ENCODE assay signal across 21 cellular contexts in genomic region chr13:95355491-95355890, GRCh38. TPM values are rescaled to one million over a fixed set of nuclear protein-coding genes. Genes with fewer than 3 reads are reported as not detected.
A peak's percentile ranks its signal among the peaks of the same experiment; 100 is the strongest.
DNase-seq lines count a peak whose midpoint lies in the region; ATAC-seq and TF ChIP-seq lines count a peak whose summit lies in the region.
"Had no signal": no experiment of that assay in that cellular context is flagged by ENCODE, and none has a peak within 500 bp of the region (broad histone marks: within the 10 kb centered on the region; RNA-seq: fewer than 3 reads in every experiment).

No MANE protein-coding gene starts in this region.

- no peaks in the 10 kb centered on the region for H3K36me3 ChIP-seq in endodermal cell (ENCODE audit: control insufficient read depth, insufficient read depth, low read length)
- no peaks in the 10 kb centered on the region for H3K36me3 ChIP-seq in gastrocnemius medialis
- H3K36me3 ChIP-seq: BE2C, tibial nerve had no signal

- H3K27ac Mint-ChIP-seq in endodermal cell (peak overlapping the region; percentile 42), mesothelial cell of epicardium (peak overlapping the region; percentile 66)
- H3K27ac Mint-ChIP-seq in activated naive CD4-positive, alpha-beta T cell treated with anti-CD3 and anti-CD28 coated beads, Interleukin-2, amount 10 ng/mL, durations not matched to agents 7 days and 5 days, result no peak overlapping the region
- H3K27ac Mint-ChIP-seq: dendritic cell treated with granulocyte-macrophage colony-stimulating factor and Interleukin-4, amounts not matched to agents 40 ng/mL and 50 ng/mL, for 4 days had no signal

- H3K4me3 Mint-ChIP-seq in endodermal cell (no peak overlapping the region), mesothelial cell of epicardium (no peak overlapping the region)
- H3K4me3 Mint-ChIP-seq in activated naive CD4-positive, alpha-beta T cell treated with anti-CD3 and anti-CD28 coated beads, Interleukin-2, amount 10 ng/mL, durations not matched to agents 7 days and 5 days, result no peak overlapping the region
- H3K4me3 Mint-ChIP-seq: dendritic cell treated with granulocyte-macrophage colony-stimulating factor and Interleukin-4, amounts not matched to agents 40 ng/mL and 50 ng/mL, for 4 days had no signal

- ATAC-seq in GM21381 (IDR thresholded peaks at IDR 0.05; ENCODE audit: unreplicated experiment) (no peak), gastrocnemius medialis (no peak)
- ATAC-seq: GM12878, psoas muscle had no signal

- WGBS in endodermal cell (ENCODE audit: insufficient coverage in 1 of 2, insufficient read length in 1 of 2), 2 experiments, result 79 to 81% methylated on average over 5 to 6 of the region's 6 CpGs

- TF ChIP-seq CTCF in AG09309 (IDR thresholded peaks at IDR 0.05; ENCODE audit: control insufficient read depth, insufficient read depth, low read depth, low read length, missing control alignments) (no peak), endodermal cell (conservative IDR thresholded peaks at IDR 0.05) (no peak), mesothelial cell of epicardium (IDR thresholded peaks at IDR 0.05; ENCODE audit: unreplicated experiment) (no peak), gastrocnemius medialis (IDR thresholded peaks at IDR 0.05 in 4 of 5, conservative IDR thresholded peaks at IDR 0.05 in 1 of 5) (no peak)

- H3K36me3 Mint-ChIP-seq in endodermal cell (ENCODE audit: low read depth), result peaks cover 8% of the 10 kb centered on the region
- H3K36me3 Mint-ChIP-seq in mesothelial cell of epicardium, result no peaks in the 10 kb centered on the region
- no peaks in the 10 kb centered on the region for H3K36me3 Mint-ChIP-seq in activated naive CD4-positive, alpha-beta T cell treated with anti-CD3 and anti-CD28 coated beads, Interleukin-2, amount 10 ng/mL, durations not matched to agents 7 days and 5 days

- H3K27ac ChIP-seq in endodermal cell (ENCODE audit: low read depth, low read length) (peak overlapping the region; percentile 88), gastrocnemius medialis (no peak overlapping the region)
- H3K27ac ChIP-seq: psoas muscle, tibial nerve had no signal

- intact Hi-C loops in cardiac septum (cut with DNase I), result no loop called here
- intact Hi-C loops in gastrocnemius medialis (cut with DNase I; ENCODE audit: low total_unique reads), result no loop called here

- no peaks in the 10 kb centered on the region for H3K27me3 Mint-ChIP-seq in endodermal cell (ENCODE audit: insufficient read depth)
- no peaks in the 10 kb centered on the region for H3K27me3 Mint-ChIP-seq in mesothelial cell of epicardium (ENCODE audit: low read depth)
- H3K27me3 Mint-ChIP-seq in activated naive CD4-positive, alpha-beta T cell treated with anti-CD3 and anti-CD28 coated beads, Interleukin-2, amount 10 ng/mL, durations not matched to agents 7 days and 5 days, result peaks cover 12% of the 10 kb centered on the region
- H3K27me3 Mint-ChIP-seq: dendritic cell treated with granulocyte-macrophage colony-stimulating factor and Interleukin-4, amounts not matched to agents 40 ng/mL and 50 ng/mL, for 4 days had no signal

- H3K27me3 ChIP-seq in endodermal cell (ENCODE audit: control insufficient read depth, insufficient read depth, low read length, poor library complexity, severe bottlenecking), result no peaks in the 10 kb centered on the region
- no peaks in the 10 kb centered on the region for H3K27me3 ChIP-seq in gastrocnemius medialis
- H3K27me3 ChIP-seq: BE2C, tibial nerve had no signal

- H3K4me1 Mint-ChIP-seq in endodermal cell (peaks cover 60% of the 10 kb centered on the region), mesothelial cell of epicardium (peaks cover 14% of the 10 kb centered on the region)
- no peaks in the 10 kb centered on the region for H3K4me1 Mint-ChIP-seq in activated naive CD4-positive, alpha-beta T cell treated with anti-CD3 and anti-CD28 coated beads, Interleukin-2, amount 10 ng/mL, durations not matched to agents 7 days and 5 days

- in situ Hi-C loops in gastrocnemius medialis (cut with MboI; ENCODE audit: low sequenced_read_pairs in 4 of 4), result no loop called here

- DNase-seq in AG09309 (ENCODE audit: low read depth), result peak; percentile 20
- peak; percentile 12 to 60 for DNase-seq in NCI-H524 (lab: John Stamatoyannopoulos, UW)
- DNase-seq in endodermal cell, result no peak
- DNase-seq in mesothelial cell of epicardium (ENCODE audit: low spot score in 2 of 2, unreplicated experiment in 2 of 2), result no peak
- DNase-seq in cardiac septum (ENCODE audit: low spot score), result no peak
- no peak for DNase-seq in gastrocnemius medialis
- no peak for DNase-seq in activated naive CD4-positive, alpha-beta T cell treated with anti-CD3 and anti-CD28 coated beads, Interleukin-2, amount 10 ng/mL, durations not matched to agents 7 days and 5 days
- DNase-seq: activated CD4-positive, CD25-positive, alpha-beta regulatory T cell treated with anti-CD3 and anti-CD28 coated beads, Interleukin-2, amount 50 U/mL, for 72 hours; activated T-cell treated with anti-CD3 and anti-CD28 coated beads for 4 hours; BE2C; DMS79 treated with DMSO at 0.1 percent for 48 hours; NCI-H1105 treated with DMSO at 0.1 percent for 48 hours; OCI-M1; psoas muscle; stimulated activated CD4-positive, alpha-beta T cell treated with anti-CD3 and anti-CD28 coated beads, Interleukin-2, amount 100 ng/mL, for 24 hours; stimulated activated CD8-positive, alpha-beta memory T cell treated with anti-CD3 and anti-CD28 coated beads, Interleukin-4, amount 100 ng/mL, for 48 hours; T-helper 1 cell had no signal

- TF ChIP-seq POLR2A in gastrocnemius medialis (IDR thresholded peaks at IDR 0.05), result no peak

- CTCF ChIA-PET in activated naive CD4-positive, alpha-beta T cell treated with anti-CD3 and anti-CD28 coated beads, Interleukin-2, amount 10 ng/mL, durations not matched to agents 7 days and 5 days (lab: Charles Lee), result no interaction called here

- H3K9me3 Mint-ChIP-seq in endodermal cell (peaks cover 22% of the 10 kb centered on the region), mesothelial cell of epicardium (peaks cover 16% of the 10 kb centered on the region)
- no peaks in the 10 kb centered on the region for H3K9me3 Mint-ChIP-seq in activated naive CD4-positive, alpha-beta T cell treated with anti-CD3 and anti-CD28 coated beads, Interleukin-2, amount 10 ng/mL, durations not matched to agents 7 days and 5 days
- H3K9me3 Mint-ChIP-seq: dendritic cell treated with granulocyte-macrophage colony-stimulating factor and Interleukin-4, amounts not matched to agents 40 ng/mL and 50 ng/mL, for 4 days had no signal

- H3K4me1 ChIP-seq in endodermal cell (ENCODE audit: control insufficient read depth, insufficient read depth, low read length) (peaks cover 28% of the 10 kb centered on the region), gastrocnemius medialis (no peaks in the 10 kb centered on the region)
- H3K4me1 ChIP-seq: BE2C, psoas muscle, tibial nerve had no signal

- peaks cover 20% of the 10 kb centered on the region for H3K9me3 ChIP-seq in endodermal cell (ENCODE audit: control insufficient read depth, low read length)
- no peaks in the 10 kb centered on the region for H3K9me3 ChIP-seq in gastrocnemius medialis
- H3K9me3 ChIP-seq: BE2C, psoas muscle had no signal

- no peak overlapping the region for H3K9ac ChIP-seq in endodermal cell (ENCODE audit: extremely low read depth, low read length, poor library complexity, severe bottlenecking)

- H3K4me3 ChIP-seq in AG09309 (ENCODE audit: control insufficient read depth, low read depth, low read length) (no peak overlapping the region), endodermal cell (ENCODE audit: low read length) (no peak overlapping the region), gastrocnemius medialis (no peak overlapping the region)
- H3K4me3 ChIP-seq: GM12878, psoas muscle, tibial nerve had no signal

RNA-seq across cellular contexts. Expression of gene ABCC4, which starts 54.2 kb away (rescaled TPM):
- total RNA-seq in endodermal cell (100 to 1,000 TPM; 119 to 144 TPM), mesothelial cell of epicardium (6.9 to 7.7 TPM (median 7.4 TPM) in 3 replicates), cardiac septum (6.9 TPM), gastrocnemius medialis (10 to 100 TPM in 2 of 4 donors, 1 to 10 TPM in 2; 5.4 to 16.2 (median 11.9) TPM)
- 12.1 TPM for polyA plus RNA-seq in endodermal cell (2013, experiment 1 of 2)
- polyA plus RNA-seq in endodermal cell (2013, experiment 2 of 2), result 14.2 TPM

Comparison
In these comparisons a context has a peak if more than half of its experiments do, and no peak if none do; other contexts are left out.
1. DNase-seq: peak in AG09309 (single experiment) and NCI-H524 (2 of 2); none in endodermal cell (single experiment), mesothelial cell of epicardium (0 of 2), cardiac septum (single experiment), gastrocnemius medialis (0 of 2) and activated naive CD4-positive, alpha-beta T cell treated with anti-CD3 and anti-CD28 coated beads, Interleukin-2, amount 10 ng/mL, durations not matched to agents 7 days and 5 days (single experiment).
2. RNA of gene ABCC4, which starts 54.2 kb away (total RNA-seq): 119 to 144 TPM in endodermal cell; 5.4 to 16.2 TPM in gastrocnemius medialis, 6.9 to 7.7 TPM in mesothelial cell of epicardium and 6.9 TPM in cardiac septum (single experiment); every median in the first group is over 4 times any median in the second.